Comparison of ENCODE assay signal across 28 cellular contexts in genomic region chr11:92897487-92897886, GRCh38.
"Had no signal": no experiment of that assay in that cellular context is flagged by ENCODE, and none has a peak within 500 bp of the region (broad histone marks: within the 10 kb centered on the region; RNA-seq: fewer than 3 reads in every experiment).

No MANE protein-coding gene starts in this region.

- H3K36me3 Mint-ChIP-seq: naive thymus-derived CD8-positive, alpha-beta T cell; neural progenitor cell; stimulated activated effector memory CD8-positive, alpha-beta T cell treated with anti-CD3 and anti-CD28 coated beads, Interleukin-12 subunit alpha, Interleukin-12 subunit beta, amount 100 ng/mL, for 72 hours had no signal

- H3K4me3 ChIP-seq: heart right ventricle, hepatocyte, left ventricle myocardium inferior, lung, neural progenitor cell, ovary, skin epidermis, suprapubic skin, thoracic aorta, tibial artery, upper lobe of right lung had no signal

- H3K9me3 Mint-ChIP-seq: naive thymus-derived CD8-positive, alpha-beta T cell; nephron; neural progenitor cell; stimulated activated naive CD8-positive, alpha-beta T cell treated with anti-CD3 and anti-CD28 coated beads, Interleukin-15, Interleukin-2, amounts not matched to agents 100 ng/mL and 50 ng/mL, for 24 hours had no signal

- H3K27ac ChIP-seq: heart right ventricle, hepatocyte, left ventricle myocardium inferior, neural progenitor cell, ovary, skin epidermis, suprapubic skin, thoracic aorta, tibial artery, upper lobe of right lung had no signal

- H3K4me3 Mint-ChIP-seq: naive thymus-derived CD8-positive, alpha-beta T cell; nephron; neural progenitor cell; stimulated activated effector memory CD8-positive, alpha-beta T cell treated with anti-CD3 and anti-CD28 coated beads, Interleukin-12 subunit alpha, Interleukin-12 subunit beta, amount 100 ng/mL, for 72 hours; stimulated activated naive CD8-positive, alpha-beta T cell treated with anti-CD3 and anti-CD28 coated beads, Interleukin-15, Interleukin-2, amounts not matched to agents 100 ng/mL and 50 ng/mL, for 24 hours had no signal

- DNase-seq: heart right ventricle; kidney glomerular epithelial cell; left cardiac atrium; left ventricle myocardium inferior; mesendoderm; midbrain; naive thymus-derived CD8-positive, alpha-beta T cell; ovary; right cardiac atrium; stimulated activated CD4-positive, alpha-beta T cell treated with anti-CD3 and anti-CD28 coated beads, Interleukin-12 subunit alpha, Interleukin-12 subunit beta, amount 100 ng/mL, for 4 hours; stimulated activated CD4-positive, alpha-beta T cell treated with anti-CD3 and anti-CD28 coated beads, Interleukin-15, amount 100 ng/mL, for 24 hours; stimulated activated CD4-positive, alpha-beta T cell treated with anti-CD3 and anti-CD28 coated beads, Interleukin-2, amount 100 ng/mL, for 24 hours; stimulated activated CD4-positive, alpha-beta T cell treated with anti-CD3 and anti-CD28 coated beads, Interleukin-4, amount 100 ng/mL, for 24 hours; stimulated activated naive CD4-positive, alpha-beta T cell; tibial artery; trophoblast cell; upper lobe of right lung had no signal

- H3K27ac Mint-ChIP-seq: naive thymus-derived CD8-positive, alpha-beta T cell; nephron; neural progenitor cell; progenitor cell of endocrine pancreas; stimulated activated effector memory CD8-positive, alpha-beta T cell treated with anti-CD3 and anti-CD28 coated beads, Interleukin-12 subunit alpha, Interleukin-12 subunit beta, amount 100 ng/mL, for 72 hours; stimulated activated naive CD8-positive, alpha-beta T cell treated with anti-CD3 and anti-CD28 coated beads, Interleukin-15, Interleukin-2, amounts not matched to agents 100 ng/mL and 50 ng/mL, for 24 hours had no signal

- H3K27me3 ChIP-seq: hepatocyte, neural progenitor cell, ovary, suprapubic skin, tibial artery, upper lobe of right lung had no signal

- H3K36me3 ChIP-seq: heart right ventricle, left ventricle myocardium inferior, neural progenitor cell, ovary, suprapubic skin, thoracic aorta, tibial artery, upper lobe of right lung had no signal

- H3K9me3 ChIP-seq: heart right ventricle, left ventricle myocardium inferior, ovary, suprapubic skin, thoracic aorta, tibial artery, upper lobe of right lung had no signal

- H3K27me3 Mint-ChIP-seq: progenitor cell of endocrine pancreas had no signal

- H2AFZ ChIP-seq: hepatocyte, neural progenitor cell had no signal

- H3K4me1 Mint-ChIP-seq: naive thymus-derived CD8-positive, alpha-beta T cell; stimulated activated effector memory CD8-positive, alpha-beta T cell treated with anti-CD3 and anti-CD28 coated beads, Interleukin-12 subunit alpha, Interleukin-12 subunit beta, amount 100 ng/mL, for 72 hours had no signal

- ATAC-seq: heart right ventricle; left cardiac atrium; naive thymus-derived CD8-positive, alpha-beta T cell; right cardiac atrium; sciatic nerve; stimulated activated effector memory CD8-positive, alpha-beta T cell treated with anti-CD3 and anti-CD28 coated beads, Interleukin-12 subunit alpha, Interleukin-12 subunit beta, amount 100 ng/mL, for 72 hours; upper lobe of right lung had no signal

- H3K79me2 ChIP-seq: hepatocyte had no signal

- H3K4me2 ChIP-seq: hepatocyte, neural progenitor cell had no signal

- H3K4me1 ChIP-seq: heart right ventricle, left ventricle myocardium inferior, neural progenitor cell, suprapubic skin, upper lobe of right lung had no signal
